18 cellular contexts compared by ENCODE assay signal in the genomic region with DNA sequence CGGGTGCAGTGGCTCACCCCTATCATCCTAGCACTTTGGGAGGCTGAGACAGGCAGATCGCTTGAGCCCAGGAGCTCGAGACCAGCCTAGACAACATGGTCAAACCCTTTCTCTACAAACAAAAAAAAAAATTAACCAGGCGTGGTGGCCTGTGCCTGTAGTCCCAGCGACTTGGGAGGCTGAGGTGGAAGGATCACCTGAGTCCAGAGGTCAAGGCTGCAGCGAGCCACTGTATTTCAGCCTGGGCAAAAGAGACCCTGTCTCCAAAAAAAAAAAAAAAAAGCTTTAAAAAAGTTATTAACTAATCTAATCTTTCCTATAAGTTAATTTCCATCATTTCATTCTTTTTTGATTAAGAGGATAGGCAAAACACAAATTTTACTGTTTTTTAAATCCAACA. TPM values are rescaled to one million over a fixed set of nuclear protein-coding genes. Genes with fewer than 3 reads are reported as not detected.
DNase-seq lines count a peak whose midpoint lies in the region; ATAC-seq, FAIRE-seq and TF ChIP-seq lines count a peak whose summit lies in the region.
"Had no signal": no experiment of that assay in that cellular context is flagged by ENCODE, and none has a peak within 500 bp of the region (broad histone marks: within the 10 kb centered on the region; RNA-seq: fewer than 3 reads in every experiment).

No MANE protein-coding gene starts in this region.

- SMC1A ChIA-PET in GM12878 (lab: Charles Lee; ENCODE audit: uncharacterized antibody, unreplicated experiment) = interaction anchor here (0.6 to 0.9 kb wide), 3 partner anchors 21 to 68 kb away, joined by 3 to 4 read pairs (median 3); no protein-coding TSS in a partner anchor

- no peaks in the 10 kb centered on the region for H3K27me3 Mint-ChIP-seq in activated CD4-positive, alpha-beta memory T cell treated with anti-CD3 and anti-CD28 coated beads, Interleukin-2, amount 10 ng/mL, durations not matched to agents 7 days and 5 days
- H3K27me3 Mint-ChIP-seq in activated CD4-positive, alpha-beta memory T cell treated with anti-CD3 and anti-CD28 coated beads for 36 hours = no peaks in the 10 kb centered on the region
- H3K27me3 Mint-ChIP-seq: activated CD4-positive, alpha-beta T cell treated with anti-CD3 and anti-CD28 coated beads, Interleukin-2, amount 10 ng/mL, durations not matched to agents 24 days and 14 days had no signal

- BruUV-seq in GM12878 (replicated peaks; lab: Mats Ljungman, UMichigan) = no TSS peak

- intact Hi-C loops in activated CD4-positive, alpha-beta memory T cell treated with anti-CD3 and anti-CD28 coated beads for 36 hours (cut with micrococcal nuclease) = loop anchor here (10.0 kb wide), 1 partner anchor 188 kb away; no protein-coding TSS in a partner anchor
- intact Hi-C loops in GM12878 (cut with micrococcal nuclease; ENCODE audit: unreplicated experiment) = loop anchor here (10.0 kb wide), 1 partner anchor 202 kb away; the partner anchor contains the start of gene TRPV2

- no peak for FAIRE-seq in GM12878 (lab: Jason Lieb, UNC)

- in situ Hi-C loops in GM12878 (cut with MboI) = no loop called here

- H3K36me3 ChIP-seq in Loucy (ENCODE audit: insufficient read depth, low read length) = no peaks in the 10 kb centered on the region
- H3K36me3 ChIP-seq in GM12878 (ENCODE audit: control insufficient read depth in 2 of 2, insufficient read depth in 2 of 2, low read length in 1 of 2) = no peaks in the 10 kb centered on the region; a peak in 1 of 4 replicates
- no peaks in the 10 kb centered on the region for H3K36me3 ChIP-seq in neural cell (ENCODE audit: insufficient read depth, low read length)
- H3K36me3 ChIP-seq: MG63, thoracic aorta had no signal

- TF ChIP-seq EP300 in GM12878 (IDR thresholded peaks at IDR 0.05; ENCODE audit: borderline replicate concordance in 1 of 2, control insufficient read depth in 1 of 2, low read depth in 2 of 2, low read length in 2 of 2) (no peak), neural cell (conservative IDR thresholded peaks at IDR 0.05; ENCODE audit: poor library complexity, severe bottlenecking) (no peak)

- peaks cover 13% of the 10 kb centered on the region for H3K36me3 Mint-ChIP-seq in activated CD4-positive, alpha-beta memory T cell treated with anti-CD3 and anti-CD28 coated beads, Interleukin-2, amount 10 ng/mL, durations not matched to agents 7 days and 5 days (ENCODE audit: low read depth)
- H3K36me3 Mint-ChIP-seq in activated CD4-positive, alpha-beta memory T cell treated with anti-CD3 and anti-CD28 coated beads for 36 hours = no peaks in the 10 kb centered on the region

- H3K4me1 ChIP-seq in Loucy (ENCODE audit: insufficient read depth, low read length, poor library complexity, severe bottlenecking) = peaks cover 46% of the 10 kb centered on the region
- peaks cover 4% of the 10 kb centered on the region for H3K4me1 ChIP-seq in GM12878 (ENCODE audit: control insufficient read depth, insufficient read depth, low read length)
- H3K4me1 ChIP-seq: Caco-2 had no signal

- 84% methylated on average over 6 of the region's 6 CpGs for WGBS in GM12878 (ENCODE audit: insufficient coverage, insufficient replicate concordance, low lambda C conversion rate, missing lambda C conversion rate)

- peaks cover 3% of the 10 kb centered on the region for H3F3A ChIP-seq in Loucy (ENCODE audit: low read depth)
- H3F3A ChIP-seq in neural cell (ENCODE audit: insufficient read depth, low read length, poor library complexity, severe bottlenecking) = peaks cover 5% of the 10 kb centered on the region

- no peaks in the 10 kb centered on the region for H3K9me3 Mint-ChIP-seq in activated CD4-positive, alpha-beta memory T cell treated with anti-CD3 and anti-CD28 coated beads, Interleukin-2, amount 10 ng/mL, durations not matched to agents 7 days and 5 days
- no peaks in the 10 kb centered on the region for H3K9me3 Mint-ChIP-seq in activated CD4-positive, alpha-beta memory T cell treated with anti-CD3 and anti-CD28 coated beads for 36 hours
- H3K9me3 Mint-ChIP-seq: activated CD4-positive, alpha-beta T cell treated with anti-CD3 and anti-CD28 coated beads, Interleukin-2, amount 10 ng/mL, durations not matched to agents 24 days and 14 days had no signal

- no peak for TF ChIP-seq CTCF in Loucy (conservative IDR thresholded peaks at IDR 0.05; ENCODE audit: low read length)
- TF ChIP-seq CTCF in GM12878 (IDR thresholded peaks at IDR 0.05 in 2 of 3, conservative IDR thresholded peaks at IDR 0.05 in 1 of 3; ENCODE audit: control insufficient read depth in 2 of 3, extremely low read depth in 1 of 3, insufficient read depth in 1 of 3, low read depth in 3 of 3, low read length in 3 of 3) = no peak
- no peak for TF ChIP-seq CTCF in neural cell (IDR thresholded peaks at IDR 0.05; ENCODE audit: poor library complexity, severe bottlenecking)

- no peak for TF ChIP-seq POLR2A in GM12878 (IDR thresholded peaks at IDR 0.05; ENCODE audit: low read depth, low read length)

- H3K79me2 ChIP-seq in Loucy (ENCODE audit: insufficient read depth, low read length) = peaks cover 92% of the 10 kb centered on the region
- peaks cover 90% of the 10 kb centered on the region for H3K79me2 ChIP-seq in GM12878 (ENCODE audit: control insufficient read depth, insufficient read depth, low read length)
- H3K79me2 ChIP-seq in neural cell (replicated peaks; ENCODE audit: insufficient read depth, low read length) = peaks cover 63% of the 10 kb centered on the region

- ATAC-seq in GM12878 = no peak
- ATAC-seq in GM21360 (IDR thresholded peaks at IDR 0.05; ENCODE audit: unreplicated experiment) = no peak
- no peak for ATAC-seq in HG02973 (IDR thresholded peaks at IDR 0.05; ENCODE audit: unreplicated experiment)
- ATAC-seq: left lobe of liver had no signal

- H3K4me1 Mint-ChIP-seq in activated CD4-positive, alpha-beta memory T cell treated with anti-CD3 and anti-CD28 coated beads, Interleukin-2, amount 10 ng/mL, durations not matched to agents 7 days and 5 days = peaks cover 44% of the 10 kb centered on the region
- H3K4me1 Mint-ChIP-seq in activated CD4-positive, alpha-beta memory T cell treated with anti-CD3 and anti-CD28 coated beads for 36 hours (ENCODE audit: low read depth) = peaks cover 37% of the 10 kb centered on the region

- H2AFZ ChIP-seq in Loucy (ENCODE audit: low read length) = no peak overlapping the region
- H2AFZ ChIP-seq in GM12878 (ENCODE audit: control insufficient read depth, low read depth, low read length) = no peak overlapping the region
- H2AFZ ChIP-seq in neural cell (ENCODE audit: low read depth, low read length) = no peak overlapping the region

- H3K4me2 ChIP-seq in Loucy (ENCODE audit: low read depth, low read length, poor library complexity, severe bottlenecking) (peak overlapping the region; percentile 95), GM12878 (ENCODE audit: control insufficient read depth, insufficient read depth) (peak overlapping the region; percentile 71; the same call in 1 of the 2 replicates), neural cell (ENCODE audit: low read length) (no peak overlapping the region)

- H3K27me3 ChIP-seq in Loucy (ENCODE audit: insufficient read depth, low read length, poor library complexity, severe bottlenecking) (peaks cover 7% of the 10 kb centered on the region), GM12878 (replicated peaks in 1 of 2; ENCODE audit: control insufficient read depth in 2 of 2, insufficient read depth in 2 of 2, low read length in 1 of 2) (no peaks in the 10 kb centered on the region), neural cell (ENCODE audit: insufficient read depth, low read depth, low read length) (no peaks in the 10 kb centered on the region)
- H3K27me3 ChIP-seq: MG63 had no signal

- TF ChIP-seq RAD21 in GM12878 (IDR thresholded peaks at IDR 0.05; ENCODE audit: insufficient read depth, low read depth, low read length) = no peak
- TF ChIP-seq RAD21 in neural cell (conservative IDR thresholded peaks at IDR 0.05) = no peak

- RAD21 ChIA-PET in GM12878 (lab: Charles Lee; ENCODE audit: unreplicated experiment) = interaction anchor here (1.1 to 2.9 kb wide), 3 partner anchors 10 to 139 kb away, joined by 3 to 11 read pairs (median 4); no protein-coding TSS in a partner anchor

- H3K9me3 ChIP-seq in Loucy (ENCODE audit: insufficient read depth, low read depth, low read length) = no peaks in the 10 kb centered on the region
- H3K9me3 ChIP-seq in GM12878 (replicated peaks; ENCODE audit: control insufficient read depth, insufficient read depth, low read length) = no peaks in the 10 kb centered on the region
- no peaks in the 10 kb centered on the region for H3K9me3 ChIP-seq in neural cell (ENCODE audit: low read length)
- H3K9me3 ChIP-seq: Caco-2, MG63, thoracic aorta had no signal

- CTCF ChIA-PET in activated CD4-positive, alpha-beta memory T cell treated with anti-CD3 and anti-CD28 coated beads, Interleukin-2, amount 10 ng/mL, durations not matched to agents 7 days and 5 days (lab: Charles Lee) = interaction anchor here (0.7 kb wide), 1 partner anchor 12 kb away, joined by 4 read pairs; no protein-coding TSS in a partner anchor
- CTCF ChIA-PET in activated CD4-positive, alpha-beta memory T cell treated with anti-CD3 and anti-CD28 coated beads for 36 hours (lab: Charles Lee) = no interaction called here
- CTCF ChIA-PET in GM12878 (lab: Yijun Ruan, JAX) = interaction anchor here (0.6 to 1.4 kb wide), 3 partner anchors 10 to 156 kb away, joined by 3 to 4 read pairs (median 3); no protein-coding TSS in a partner anchor

- H3K27ac ChIP-seq in GM12878 (ENCODE audit: control insufficient read depth, insufficient read depth) = no peak overlapping the region
- H3K27ac ChIP-seq in neural cell (ENCODE audit: low read length) = no peak overlapping the region

- H3K4me3 ChIP-seq in Loucy (ENCODE audit: low read length, poor library complexity, severe bottlenecking) (peak overlapping the region; percentile 85), GM12878 (peak overlapping the region; percentile 91), neural cell (ENCODE audit: low read length) (peak overlapping the region; percentile 95)
- H3K4me3 ChIP-seq: MG63 had no signal

- H4K20me1 ChIP-seq in Loucy (ENCODE audit: insufficient read depth, low read length, poor library complexity, severe bottlenecking) (peaks cover 63% of the 10 kb centered on the region), GM12878 (ENCODE audit: control insufficient read depth, insufficient read depth) (no peaks in the 10 kb centered on the region; the same call in 1 of the 2 replicates), neural cell (ENCODE audit: insufficient read depth) (no peaks in the 10 kb centered on the region)

- DNase-seq in activated CD4-positive, alpha-beta memory T cell treated with anti-CD3 and anti-CD28 coated beads, Interleukin-2, amount 10 ng/mL, durations not matched to agents 7 days and 5 days = no peak
- DNase-seq in activated CD4-positive, alpha-beta memory T cell treated with anti-CD3 and anti-CD28 coated beads for 36 hours = no peak
- DNase-seq in GM12878 (ENCODE audit: low read depth, low spot score) = no peak
- DNase-seq in NCI-H524 treated with DMSO at 0.1 percent for 48 hours (lab: John Stamatoyannopoulos, UW) = no peak
- DNase-seq: activated CD4-positive, alpha-beta T cell treated with anti-CD3 and anti-CD28 coated beads, Interleukin-2, amount 10 ng/mL, durations not matched to agents 24 days and 14 days; activated gamma-delta T cell; Caco-2; effector memory CD4-positive, alpha-beta T cell; MG63; NCI-H1930; NCI-H526; T-helper 9 cell had no signal

- POLR2A ChIA-PET in activated CD4-positive, alpha-beta memory T cell treated with anti-CD3 and anti-CD28 coated beads, Interleukin-2, amount 10 ng/mL, durations not matched to agents 7 days and 5 days (lab: Charles Lee) = no interaction called here
- POLR2A ChIA-PET in activated CD4-positive, alpha-beta memory T cell treated with anti-CD3 and anti-CD28 coated beads for 36 hours (lab: Charles Lee) = interaction anchor here (0.5 to 0.6 kb wide), 3 partner anchors 10 to 664 kb away, joined by 3 to 4 read pairs (median 4); no protein-coding TSS in a partner anchor
- POLR2A ChIA-PET in GM12878 (lab: Charles Lee) = interaction anchor here (0.6 to 0.7 kb wide), 3 partner anchors 8 to 204 kb away, joined by 3 read pairs; no protein-coding TSS in a partner anchor

- H3K9ac ChIP-seq in Loucy (ENCODE audit: low read depth, low read length, poor library complexity, severe bottlenecking) = peak overlapping the region; percentile 97
- H3K9ac ChIP-seq in GM12878 (ENCODE audit: control insufficient read depth, insufficient read depth, low read length) = no peak overlapping the region; the same call in 1 of the 2 replicates
- no peak overlapping the region for H3K9ac ChIP-seq in neural cell (ENCODE audit: low read length)

- H3K9me2 ChIP-seq in Loucy (replicated peaks; ENCODE audit: low read depth, low read length) (no peaks in the 10 kb centered on the region), neural cell (ENCODE audit: insufficient read depth, low read length) (no peaks in the 10 kb centered on the region)

- H3K4me3 Mint-ChIP-seq in activated CD4-positive, alpha-beta memory T cell treated with anti-CD3 and anti-CD28 coated beads, Interleukin-2, amount 10 ng/mL, durations not matched to agents 7 days and 5 days = peak overlapping the region; percentile 5
- no peak overlapping the region for H3K4me3 Mint-ChIP-seq in activated CD4-positive, alpha-beta memory T cell treated with anti-CD3 and anti-CD28 coated beads for 36 hours

- no peak overlapping the region for H3K27ac Mint-ChIP-seq in activated CD4-positive, alpha-beta memory T cell treated with anti-CD3 and anti-CD28 coated beads, Interleukin-2, amount 10 ng/mL, durations not matched to agents 7 days and 5 days
- no peak overlapping the region for H3K27ac Mint-ChIP-seq in activated CD4-positive, alpha-beta memory T cell treated with anti-CD3 and anti-CD28 coated beads for 36 hours
- H3K27ac Mint-ChIP-seq: activated CD4-positive, alpha-beta T cell treated with anti-CD3 and anti-CD28 coated beads, Interleukin-2, amount 10 ng/mL, durations not matched to agents 24 days and 14 days had no signal

RNA-seq across cellular contexts. Expression of gene NCOR1, which starts 2.5 kb away (rescaled TPM):
- total RNA-seq in activated CD4-positive, alpha-beta memory T cell treated with anti-CD3 and anti-CD28 coated beads, Interleukin-2, amount 10 ng/mL, durations not matched to agents 7 days and 5 days = 100 to 1,000 TPM; 136 to 141 TPM
- total RNA-seq in activated CD4-positive, alpha-beta memory T cell treated with anti-CD3 and anti-CD28 coated beads for 36 hours = 100 to 1,000 TPM; 104 to 112 TPM
- 467 and 535 TPM in 2 replicates for total RNA-seq in GM12878 (2013; cell fraction: nucleolus; rRNA removed)
- 71.6 and 77.3 TPM in 2 replicates for total RNA-seq in GM12878 (2014; rRNA removed)
- total RNA-seq in GM12878 (2014; rRNA removed; fragmentation: Illumina TruSeq; extraction: Trizol) = 75.5 and 81.9 TPM in 2 replicates
- total RNA-seq in GM12878 (2021) = 102 and 109 TPM in 2 replicates
- polyA plus RNA-seq in GM12878 (2011; ENCODE audit: low read depth) = 31.2 TPM
- polyA plus RNA-seq in GM12878 (2011; rRNA removed) = 78.2 and 94.5 TPM in 2 replicates
- 109 and 116 TPM in 2 replicates for polyA plus RNA-seq in GM12878 (2011; cell fraction: cytosol; rRNA removed)
- polyA plus RNA-seq in GM12878 (2011; cell fraction: nucleus; rRNA removed) = 117 and 140 TPM in 2 replicates
- polyA plus RNA-seq in GM12878 (2012) = 38.3 and 51.2 TPM in 2 replicates
- 75.0 and 81.0 TPM in 2 replicates for polyA plus RNA-seq in GM12878 (2014; fragmentation: Illumina TruSeq; extraction: Trizol)
- 10 to 100 TPM; 34.5 to 55.1 TPM for polyA plus RNA-seq in GM12878 (2014; fragmentation: Nextera tagmentation; extraction: Ambion mirVana)
- polyA plus RNA-seq in GM12878 (2014; rRNA removed) = 72.8 and 83.9 TPM in 2 replicates
- 100 to 1,000 TPM; 118 to 135 TPM for polyA plus RNA-seq in GM12878 (2016; fragmentation: Nextera tagmentation; extraction: Ambion mirVana)
- 261 and 316 TPM in 2 replicates for polyA minus RNA-seq in GM12878 (2011; rRNA and poly(A)+ RNA removed)
- polyA minus RNA-seq in GM12878 (2011; cell fraction: cytosol; rRNA and poly(A)+ RNA removed) = 56.1 and 59.4 TPM in 2 replicates
- 117 and 177 TPM in 2 replicates for polyA minus RNA-seq in GM12878 (2011; cell fraction: nucleus; rRNA and poly(A)+ RNA removed)
- polyA plus RNA-seq in neural cell = 26.9 and 27.9 TPM in 2 replicates
- polyA minus RNA-seq in neural cell = 129 and 249 TPM in 2 replicates

RNA-seq across cellular contexts. Expression of gene PIGL, which starts 4.2 kb away (rescaled TPM):
- total RNA-seq in activated CD4-positive, alpha-beta memory T cell treated with anti-CD3 and anti-CD28 coated beads, Interleukin-2, amount 10 ng/mL, durations not matched to agents 7 days and 5 days = 10 to 100 TPM; 30.5 to 35.2 TPM
- 10 to 100 TPM; 31.6 to 33.7 TPM for total RNA-seq in activated CD4-positive, alpha-beta memory T cell treated with anti-CD3 and anti-CD28 coated beads for 36 hours
- 215 and 241 TPM in 2 replicates for total RNA-seq in GM12878 (2013; cell fraction: nucleolus; rRNA removed)
- total RNA-seq in GM12878 (2014; rRNA removed) (31.2 and 38.4 TPM in 2 replicates), GM12878 (2014; rRNA removed; fragmentation: Illumina TruSeq; extraction: Trizol) (28.0 and 29.1 TPM in 2 replicates), GM12878 (2021) (29.5 and 31.5 TPM in 2 replicates)
- 20.3 TPM for polyA plus RNA-seq in GM12878 (2011; ENCODE audit: low read depth)
- polyA plus RNA-seq in GM12878 (2011; rRNA removed) (44.8 and 52.5 TPM in 2 replicates), GM12878 (2014; fragmentation: Illumina TruSeq; extraction: Trizol) (28.6 and 31.5 TPM in 2 replicates), GM12878 (2014; fragmentation: Nextera tagmentation; extraction: Ambion mirVana) (10 to 100 TPM; 29.2 to 42.1 TPM), GM12878 (2014; rRNA removed) (30.5 and 37.5 TPM in 2 replicates), GM12878 (2016; fragmentation: Nextera tagmentation; extraction: Ambion mirVana) (10 to 100 TPM; 25.9 to 29.1 TPM), neural cell (72.9 and 75.5 TPM in 2 replicates)
- polyA plus RNA-seq in GM12878 (2011; cell fraction: cytosol; rRNA removed) = 50.1 and 50.5 TPM in 2 replicates
- polyA plus RNA-seq in GM12878 (2011; cell fraction: nucleus; rRNA removed) = 185 and 385 TPM in 2 replicates
- polyA plus RNA-seq in GM12878 (2012) = 29.2 and 40.3 TPM in 2 replicates
- 32.9 and 33.0 TPM in 2 replicates for polyA minus RNA-seq in GM12878 (2011; rRNA and poly(A)+ RNA removed)
- 5.5 and 8.4 TPM in 2 replicates for polyA minus RNA-seq in GM12878 (2011; cell fraction: cytosol; rRNA and poly(A)+ RNA removed)
- 43.5 and 55.7 TPM in 2 replicates for polyA minus RNA-seq in GM12878 (2011; cell fraction: nucleus; rRNA and poly(A)+ RNA removed)
- polyA minus RNA-seq in neural cell = 48.2 and 54.1 TPM in 2 replicates
